ENCODE assay signal across 6 cellular contexts in genomic region chr16:70128844-70129243, GRCh38. TPM values are rescaled to one million over a fixed set of nuclear protein-coding genes. Genes with fewer than 3 reads are reported as not detected.
"Had no signal": no experiment of that assay in that cellular context is flagged by ENCODE, and none has a peak within 500 bp of the region (broad histone marks: within the 10 kb centered on the region; RNA-seq: fewer than 3 reads in every experiment).

No MANE protein-coding gene starts in this region.

RNA-seq across cellular contexts. Expression of gene CLEC18C, which starts 44.7 kb away (rescaled TPM):
- total RNA-seq: OCI-LY7, Right ventricle myocardium inferior, Right ventricle myocardium superior, RPMI7951, SJSA1, SK-MEL-5 had no signal
